ENCODE assay signal across 2 cellular contexts in genomic region chr4:148574941-148575340, GRCh38.
TF ChIP-seq lines count a peak whose summit lies in the region.

No MANE protein-coding gene starts in this region.

TF ChIP-seq in SK-N-SH, 30 proteins besides CTCF, POLR2A, EP300 and RAD21 (continued from another document):
- TF ChIP-seq USF1 (IDR thresholded peaks at IDR 0.05; ENCODE audit: borderline replicate concordance, low read depth) (no peak), FOSL2 (IDR thresholded peaks at IDR 0.05; ENCODE audit: borderline replicate concordance, low read depth) (no peak), CHD2 (IDR thresholded peaks at IDR 0.05; ENCODE audit: low read length, partially characterized antibody) (no peak), TAF1 (IDR thresholded peaks at IDR 0.05; ENCODE audit: borderline replicate concordance, low read depth, low read length) (no peak), RCOR1 (IDR thresholded peaks at IDR 0.05; ENCODE audit: low read length) (no peak), RFX5 (IDR thresholded peaks at IDR 0.05; ENCODE audit: low read length) (no peak), PBX3 (IDR thresholded peaks at IDR 0.05) (no peak), NRF1 (IDR thresholded peaks at IDR 0.05; ENCODE audit: low read depth, low read length) (no peak), FOXJ3 (CRISPR knock-in tag; IDR thresholded peaks at IDR 0.05) (no peak), MXI1 (IDR thresholded peaks at IDR 0.05; ENCODE audit: low read depth, low read length) (no peak), MEF2A (IDR thresholded peaks at IDR 0.05; ENCODE audit: borderline replicate concordance, low read depth) (no peak)

TF ChIP-seq in SK-N-SH treated with all-trans-retinoic acid at 6 μM for 48 hours, 23 proteins besides CTCF, POLR2A, EP300 and RAD21 (continued from another document):
- TF ChIP-seq ZNF8 (CRISPR knock-in tag; IDR thresholded peaks at IDR 0.05) (no peak), CSDC2 (CRISPR knock-in tag; IDR thresholded peaks at IDR 0.05) (no peak), TSHZ2 (CRISPR knock-in tag; IDR thresholded peaks at IDR 0.05) (no peak), ARNTL (CRISPR knock-in tag; IDR thresholded peaks at IDR 0.05; ENCODE audit: borderline replicate concordance, low read depth) (no peak), RARB (CRISPR knock-in tag; IDR thresholded peaks at IDR 0.05) (no peak), ZFP30 (CRISPR knock-in tag; IDR thresholded peaks at IDR 0.05) (no peak), ZFP3 (CRISPR knock-in tag; IDR thresholded peaks at IDR 0.05) (no peak), ISL1 (CRISPR knock-in tag; IDR thresholded peaks at IDR 0.05) (no peak), GLIS3 (CRISPR knock-in tag; IDR thresholded peaks at IDR 0.05) (no peak)
